In genomic region chr1:206538901-206539655, GRCh38 we compare ENCODE assay signal across 1 cellular context.
TF ChIP-seq lines count a peak whose summit lies in the region.

No MANE protein-coding gene starts in this region.

TF ChIP-seq in K562, 482 proteins besides CTCF, POLR2A, EP300 and RAD21 (continued from another document and continues in another):
- TF ChIP-seq ETS1 (conservative IDR thresholded peaks at IDR 0.05; ENCODE audit: control insufficient read depth, low read depth, low read length) (no peak), ARID3B (CRISPR knock-in tag; IDR thresholded peaks at IDR 0.05; ENCODE audit: borderline replicate concordance) (no peak), ZNF41 (CRISPR knock-in tag; conservative IDR thresholded peaks at IDR 0.05) (no peak), ZNF133 (CRISPR knock-in tag; IDR thresholded peaks at IDR 0.05) (no peak), THAP7 (CRISPR knock-in tag; IDR thresholded peaks at IDR 0.05) (no peak), DACH1 (IDR thresholded peaks at IDR 0.05; ENCODE audit: partially characterized antibody) (peak; percentile 28), ZNF507 (tag; conservative IDR thresholded peaks at IDR 0.05) (no peak), MXD1 (CRISPR knock-in tag; IDR thresholded peaks at IDR 0.05; ENCODE audit: borderline replicate concordance, poor library complexity, severe bottlenecking) (no peak), CREB3L1 (IDR thresholded peaks at IDR 0.05; ENCODE audit: borderline replicate concordance, low read depth) (no peak), HMG20A (CRISPR knock-in tag; conservative IDR thresholded peaks at IDR 0.05) (no peak), GTF3C2 (IDR thresholded peaks at IDR 0.05; ENCODE audit: borderline replicate concordance, extremely low read depth, insufficient read length) (peak; percentile 56), ZNF79 (CRISPR knock-in tag; IDR thresholded peaks at IDR 0.05; ENCODE audit: low read depth) (no peak), ZBED1 (IDR thresholded peaks at IDR 0.05) (no peak), GATA2 (CRISPR knock-in tag; IDR thresholded peaks at IDR 0.05) (no peak), SIX5 (IDR thresholded peaks at IDR 0.05; ENCODE audit: borderline replicate concordance in 1 of 2, insufficient read depth in 1 of 2, low read depth in 1 of 2, low read length in 2 of 2) (no peak), FUS (optimal IDR thresholded peaks at IDR 0.05; ENCODE audit: low read depth, low read length) (no peak), SMARCA5 (IDR thresholded peaks at IDR 0.05) (peak; percentile 96), SRF (CRISPR knock-in tag; IDR thresholded peaks at IDR 0.05) (no peak), POLR2AphosphoS5 (IDR thresholded peaks at IDR 0.05; ENCODE audit: control insufficient read depth, insufficient read depth, low read depth, low read length) (no peak), ESRRA (IDR thresholded peaks at IDR 0.05; ENCODE audit: borderline replicate concordance, low read depth) (peak; percentile 19; the same call in 1 of the 2 replicates), NELFE (IDR thresholded peaks at IDR 0.05; ENCODE audit: insufficient read depth, insufficient read length) (no peak), U2AF1 (optimal IDR thresholded peaks at IDR 0.05; ENCODE audit: low read depth, low read length) (no peak), TFE3 (CRISPR knock-in tag; IDR thresholded peaks at IDR 0.05) (no peak), PHF8 (IDR thresholded peaks at IDR 0.05; ENCODE audit: borderline replicate concordance, low read length) (no peak), NFIX (CRISPR knock-in tag; IDR thresholded peaks at IDR 0.05; ENCODE audit: low read depth) (no peak), GTF2A2 (tag; IDR thresholded peaks at IDR 0.05) (no peak), TRIM24 (IDR thresholded peaks at IDR 0.05) (no peak), MYBL2 (IDR thresholded peaks at IDR 0.05; ENCODE audit: low read depth) (no peak), MYBL2 (CRISPR knock-in tag; IDR thresholded peaks at IDR 0.05; ENCODE audit: borderline replicate concordance) (no peak), RCOR1 (IDR thresholded peaks at IDR 0.05; ENCODE audit: borderline replicate concordance in 1 of 2, low read depth in 2 of 2, low read length in 2 of 2) (0 out of 4 replicates have a peak, but pooled peaks of 1 of the 2 experiments have one; percentile 24), GABPA (tag; conservative IDR thresholded peaks at IDR 0.05; ENCODE audit: low read depth) (no peak), MAFF (IDR thresholded peaks at IDR 0.05; ENCODE audit: low read length) (no peak), RFX7 (CRISPR knock-in tag; IDR thresholded peaks at IDR 0.05) (no peak), NBN (IDR thresholded peaks at IDR 0.05; ENCODE audit: low read depth) (no peak), ASH1L (IDR thresholded peaks at IDR 0.05; ENCODE audit: borderline replicate concordance, low read depth, partially characterized antibody) (no peak), FOXP1 (CRISPR knock-in tag; IDR thresholded peaks at IDR 0.05) (no peak), ZNF277 (CRISPR knock-in tag; IDR thresholded peaks at IDR 0.05; ENCODE audit: borderline replicate concordance) (no peak), ZNF740 (CRISPR knock-in tag; IDR thresholded peaks at IDR 0.05) (no peak), ZNF740 (tag; IDR thresholded peaks at IDR 0.05) (no peak), ZFP36 (IDR thresholded peaks at IDR 0.05; ENCODE audit: low read depth, low read length, partially characterized antibody) (peak; percentile 100), FOXM1 (IDR thresholded peaks at IDR 0.05; ENCODE audit: low read depth) (no peak), FOXM1 (CRISPR knock-in tag; IDR thresholded peaks at IDR 0.05; ENCODE audit: low read depth) (no peak), HDAC8 (tag; IDR thresholded peaks at IDR 0.05) (no peak), RBM25 (IDR thresholded peaks at IDR 0.05; ENCODE audit: low read depth, low read length, severe bottlenecking) (peak; percentile 97), KDM1A (IDR thresholded peaks at IDR 0.05) (peak; percentile 14 to 44; a peak in 2 of 4 replicates), GATAD2B (IDR thresholded peaks at IDR 0.05; ENCODE audit: borderline replicate concordance) (no peak), YBX1 (IDR thresholded peaks at IDR 0.05) (no peak)
